In genomic region chr5:95924720-95925119, GRCh38 we compare ENCODE assay signal across 1 cellular context.
A peak's percentile ranks its signal among the peaks of the same experiment; 100 is the strongest.
TF ChIP-seq lines count a peak whose summit lies in the region.

No MANE protein-coding gene starts in this region.

TF ChIP-seq in HepG2, 621 proteins besides CTCF, POLR2A, EP300 and RAD21 (continued from another document):
- peak; percentile 68; the same call in 1 of the 2 replicates for TF ChIP-seq AHDC1 (CRISPR knock-in tag; IDR thresholded peaks at IDR 0.05; ENCODE audit: borderline replicate concordance)
- no peak for TF ChIP-seq PBX2 (CRISPR knock-in tag; IDR thresholded peaks at IDR 0.05)
